19 cellular contexts compared by ENCODE assay signal in the genomic region with DNA sequence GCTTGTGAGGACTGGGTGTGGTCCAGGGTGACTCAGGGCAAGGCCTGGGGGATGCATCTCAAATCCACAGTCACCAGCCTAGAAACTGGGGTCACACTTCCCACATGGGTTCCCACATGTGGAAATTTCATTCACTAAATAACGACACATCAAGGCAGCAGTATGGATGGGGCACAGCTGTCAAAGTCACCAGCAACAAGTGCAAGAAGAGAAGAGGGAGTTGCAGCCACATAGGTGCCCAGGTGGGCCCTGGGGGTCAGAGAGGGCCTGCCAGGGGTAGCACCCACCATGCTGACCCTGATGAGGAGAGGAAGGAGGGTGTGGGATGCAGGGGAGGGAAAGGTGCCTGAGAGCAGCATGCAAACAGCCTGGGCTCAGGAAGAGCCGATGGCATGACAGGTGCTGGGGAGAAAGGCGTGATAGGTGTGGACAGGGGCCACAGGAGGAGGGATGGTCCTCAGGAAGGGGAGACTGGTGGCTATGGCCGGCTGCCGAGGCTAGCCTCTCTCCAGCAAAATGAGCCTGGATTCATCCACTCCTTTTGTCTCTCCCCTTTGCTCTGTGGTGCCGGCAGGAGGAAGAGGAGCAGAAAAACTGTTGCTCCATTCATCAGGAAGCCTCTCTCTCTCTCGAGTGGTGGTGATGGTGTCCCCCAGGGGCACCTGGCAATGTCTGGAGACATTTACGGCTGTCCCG. TPM values are rescaled to one million over a fixed set of nuclear protein-coding genes. Genes with fewer than 3 reads are reported as not detected.
DNase-seq lines count a peak whose midpoint lies in the region; ATAC-seq and TF ChIP-seq lines count a peak whose summit lies in the region.
"Had no signal": no experiment of that assay in that cellular context is flagged by ENCODE, and none has a peak within 500 bp of the region (broad histone marks: within the 10 kb centered on the region; RNA-seq: fewer than 3 reads in every experiment).

No MANE protein-coding gene starts in this region.

- H3K4me3 Mint-ChIP-seq in activated naive CD8-positive, alpha-beta T cell = peak overlapping the region; percentile 82
- H3K4me3 Mint-ChIP-seq in activated naive CD8-positive, alpha-beta T cell treated with anti-CD3 and anti-CD28 coated beads for 36 hours = no peak overlapping the region
- H3K4me3 Mint-ChIP-seq in WTC11 (peak overlapping the region; percentile 65), glutamatergic neuron (ENCODE audit: unreplicated experiment) (peak overlapping the region; percentile 69)
- H3K4me3 Mint-ChIP-seq in stimulated activated naive B cell treated with anti-CD40 and anti-IgM and Interleukin-4, amounts not matched to agents 10 μg/mL and 1 μg/mL and 100 μg/mL, for 72 hours = peak overlapping the region; percentile 86 to 92

- DNase-seq in activated naive CD8-positive, alpha-beta T cell treated with anti-CD3 and anti-CD28 coated beads for 36 hours = no peak
- no peak for DNase-seq in WTC11 (ENCODE audit: low spot score)
- no peak for DNase-seq in glutamatergic neuron
- no peak for DNase-seq in stimulated activated naive B cell treated with anti-CD40 and anti-IgM and Interleukin-4, amounts not matched to agents 10 μg/mL and 1 μg/mL and 100 μg/mL, for 72 hours
- no peak for DNase-seq in esophagus squamous epithelium (lab: John Stamatoyannopoulos, UW)
- no peak for DNase-seq in NCI-H524 treated with DMSO at 0.1 percent for 48 hours (lab: John Stamatoyannopoulos, UW)
- DNase-seq in effector memory CD4-positive, alpha-beta T cell = no peak
- DNase-seq: activated CD8-positive, alpha-beta memory T cell treated with anti-CD3 and anti-CD28 coated beads, Interleukin-2, amount 50 U/mL, for 4 hours; central memory CD4-positive, alpha-beta T cell; kidney glomerular epithelial cell; NCI-H1436; NCI-H2171 treated with DMSO at 0.1 percent for 48 hours; Peyer's patch; stimulated activated CD4-positive, alpha-beta T cell treated with anti-CD3 and anti-CD28 coated beads, Interleukin-2, amount 100 ng/mL, for 24 hours had no signal

- peaks cover 4 to 21% (median 13%) of the 10 kb centered on the region in 3 donors for H3K4me1 ChIP-seq in esophagus squamous epithelium
- peaks cover 8% of the 10 kb centered on the region for H3K4me1 ChIP-seq in effector memory CD4-positive, alpha-beta T cell (ENCODE audit: control insufficient read depth, insufficient read depth, low read length, poor library complexity, severe bottlenecking)

- 70% methylated on average over 5 of the region's 9 CpGs for WGBS in esophagus squamous epithelium, 2 donors

- peaks cover 0 to 21% (median 0%) of the 10 kb centered on the region in 4 donors for H3K27me3 ChIP-seq in esophagus squamous epithelium
- peaks cover 3% of the 10 kb centered on the region for H3K27me3 ChIP-seq in effector memory CD4-positive, alpha-beta T cell (replicated peaks; ENCODE audit: control insufficient read depth, insufficient read depth, low read length, poor library complexity, severe bottlenecking)
- H3K27me3 ChIP-seq: Peyer's patch had no signal

- peaks cover 1% of the 10 kb centered on the region for H3K27me3 Mint-ChIP-seq in activated naive CD8-positive, alpha-beta T cell
- H3K27me3 Mint-ChIP-seq in activated naive CD8-positive, alpha-beta T cell treated with anti-CD3 and anti-CD28 coated beads for 36 hours = peaks cover 18% of the 10 kb centered on the region
- H3K27me3 Mint-ChIP-seq in WTC11 (ENCODE audit: low read depth) = peaks cover 50% of the 10 kb centered on the region
- peaks cover 10% of the 10 kb centered on the region for H3K27me3 Mint-ChIP-seq in glutamatergic neuron (ENCODE audit: unreplicated experiment)
- peaks cover 6 to 11% of the 10 kb centered on the region in 2 donors for H3K27me3 Mint-ChIP-seq in stimulated activated naive B cell treated with anti-CD40 and anti-IgM and Interleukin-4, amounts not matched to agents 10 μg/mL and 1 μg/mL and 100 μg/mL, for 72 hours

- POLR2A ChIA-PET in WTC11 (lab: Charles Lee) = interaction anchor here (0.9 kb wide), 1 partner anchor 54 kb away, joined by 3 read pairs; no protein-coding TSS in a partner anchor

- no peak overlapping the region for H3K4me3 ChIP-seq in esophagus squamous epithelium
- no peak overlapping the region for H3K4me3 ChIP-seq in effector memory CD4-positive, alpha-beta T cell (ENCODE audit: insufficient read depth, low read depth, low read length, poor library complexity, severe bottlenecking)
- H3K4me3 ChIP-seq: hepatocyte, suprapubic skin had no signal

- TF ChIP-seq POLR2A in esophagus squamous epithelium (IDR thresholded peaks at IDR 0.05) = no peak

- no peak for ATAC-seq in WTC11
- ATAC-seq in stimulated activated naive B cell treated with anti-CD40 and anti-IgM and Interleukin-4, amounts not matched to agents 10 μg/mL and 1 μg/mL and 100 μg/mL, for 72 hours (replicated peaks) = no peak
- ATAC-seq: SK-N-SH treated with all-trans-retinoic acid at 6 μM for 48 hours had no signal

- H3K9me3 Mint-ChIP-seq in activated naive CD8-positive, alpha-beta T cell (ENCODE audit: low read depth) = no peaks in the 10 kb centered on the region
- H3K9me3 Mint-ChIP-seq in activated naive CD8-positive, alpha-beta T cell treated with anti-CD3 and anti-CD28 coated beads for 36 hours = no peaks in the 10 kb centered on the region
- no peaks in the 10 kb centered on the region for H3K9me3 Mint-ChIP-seq in WTC11
- H3K9me3 Mint-ChIP-seq in glutamatergic neuron (ENCODE audit: unreplicated experiment) = peaks cover 1% of the 10 kb centered on the region
- no peaks in the 10 kb centered on the region for H3K9me3 Mint-ChIP-seq in stimulated activated naive B cell treated with anti-CD40 and anti-IgM and Interleukin-4, amounts not matched to agents 10 μg/mL and 1 μg/mL and 100 μg/mL, for 72 hours

- no peak overlapping the region for H3K27ac ChIP-seq in esophagus squamous epithelium
- no peak overlapping the region for H3K27ac ChIP-seq in effector memory CD4-positive, alpha-beta T cell (ENCODE audit: insufficient read depth, low read length, poor library complexity, severe bottlenecking)
- H3K27ac ChIP-seq: hepatocyte, Peyer's patch, suprapubic skin, VCaP had no signal

- H3K9me3 ChIP-seq in esophagus squamous epithelium = no peaks in the 10 kb centered on the region
- H3K9me3 ChIP-seq in effector memory CD4-positive, alpha-beta T cell (ENCODE audit: control insufficient read depth, low read length) = no peaks in the 10 kb centered on the region
- H3K9me3 ChIP-seq: Peyer's patch, suprapubic skin had no signal

- H3K36me3 Mint-ChIP-seq in activated naive CD8-positive, alpha-beta T cell = no peaks in the 10 kb centered on the region
- H3K36me3 Mint-ChIP-seq in activated naive CD8-positive, alpha-beta T cell treated with anti-CD3 and anti-CD28 coated beads for 36 hours = no peaks in the 10 kb centered on the region
- H3K36me3 Mint-ChIP-seq in WTC11 (no peaks in the 10 kb centered on the region), glutamatergic neuron (ENCODE audit: unreplicated experiment) (no peaks in the 10 kb centered on the region)
- H3K36me3 Mint-ChIP-seq in stimulated activated naive B cell treated with anti-CD40 and anti-IgM and Interleukin-4, amounts not matched to agents 10 μg/mL and 1 μg/mL and 100 μg/mL, for 72 hours = no peaks in the 10 kb centered on the region

- CTCF ChIA-PET in WTC11 (lab: Charles Lee) = no interaction called here

- no peak for TF ChIP-seq CTCF in WTC11 (IDR thresholded peaks at IDR 0.05)
- no peak for TF ChIP-seq CTCF in glutamatergic neuron (IDR thresholded peaks at IDR 0.05; ENCODE audit: partially characterized antibody, unreplicated experiment)
- no peak for TF ChIP-seq CTCF in esophagus squamous epithelium (IDR thresholded peaks at IDR 0.05)

- no peak overlapping the region for H3K27ac Mint-ChIP-seq in activated naive CD8-positive, alpha-beta T cell
- no peak overlapping the region for H3K27ac Mint-ChIP-seq in activated naive CD8-positive, alpha-beta T cell treated with anti-CD3 and anti-CD28 coated beads for 36 hours
- H3K27ac Mint-ChIP-seq in WTC11 (no peak overlapping the region), glutamatergic neuron (ENCODE audit: unreplicated experiment) (no peak overlapping the region)
- no peak overlapping the region for H3K27ac Mint-ChIP-seq in stimulated activated naive B cell treated with anti-CD40 and anti-IgM and Interleukin-4, amounts not matched to agents 10 μg/mL and 1 μg/mL and 100 μg/mL, for 72 hours

- no peaks in the 10 kb centered on the region for H3K36me3 ChIP-seq in esophagus squamous epithelium
- H3K36me3 ChIP-seq in effector memory CD4-positive, alpha-beta T cell (ENCODE audit: control insufficient read depth, insufficient read depth, low read length) = no peaks in the 10 kb centered on the region
- H3K36me3 ChIP-seq: Peyer's patch, suprapubic skin had no signal

- H3K4me1 Mint-ChIP-seq in activated naive CD8-positive, alpha-beta T cell (ENCODE audit: low read depth) = peaks cover 15% of the 10 kb centered on the region
- peaks cover 1% of the 10 kb centered on the region for H3K4me1 Mint-ChIP-seq in activated naive CD8-positive, alpha-beta T cell treated with anti-CD3 and anti-CD28 coated beads for 36 hours
- peaks cover 6% of the 10 kb centered on the region; the same call in 1 of the 2 replicates for H3K4me1 Mint-ChIP-seq in WTC11
- no peaks in the 10 kb centered on the region for H3K4me1 Mint-ChIP-seq in glutamatergic neuron (ENCODE audit: low read depth, unreplicated experiment)
- peaks cover 8 to 10% of the 10 kb centered on the region in 2 donors for H3K4me1 Mint-ChIP-seq in stimulated activated naive B cell treated with anti-CD40 and anti-IgM and Interleukin-4, amounts not matched to agents 10 μg/mL and 1 μg/mL and 100 μg/mL, for 72 hours

- intact Hi-C loops in esophagus squamous epithelium (cut with DNase I) = no loop called here

TF ChIP-seq in WTC11, 78 proteins besides CTCF, POLR2A, EP300 and RAD21 (continues in another document):
- no peak for TF ChIP-seq RORB (CRISPR knock-in tag; IDR thresholded peaks at IDR 0.05)
- TF ChIP-seq, protein P1, sequence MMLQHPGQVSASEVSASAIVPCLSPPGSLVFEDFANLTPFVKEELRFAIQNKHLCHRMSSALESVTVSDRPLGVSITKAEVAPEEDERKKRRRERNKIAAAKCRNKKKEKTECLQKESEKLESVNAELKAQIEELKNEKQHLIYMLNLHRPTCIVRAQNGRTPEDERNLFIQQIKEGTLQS (CRISPR knock-in tag; conservative IDR thresholded peaks at IDR 0.05) = no peak

RNA-seq across cellular contexts. Expression of gene DGCR6L, which starts 22.3 kb away (rescaled TPM):
- 10 to 100 TPM; 35.1 to 38.2 TPM for total RNA-seq in activated naive CD8-positive, alpha-beta T cell treated with anti-CD3 and anti-CD28 coated beads for 36 hours
- total RNA-seq in WTC11 (2021) = 61.9 to 68.5 TPM (median 63.6 TPM) in 3 replicates
- total RNA-seq in glutamatergic neuron (ENCODE audit: unreplicated experiment) = 24.1 TPM
- total RNA-seq in esophagus squamous epithelium = 10 to 100 TPM; 35.7 to 56.2 (median 49.2) TPM

RNA-seq across cellular contexts. Expression of gene RTN4R, which starts 29.4 kb away (rescaled TPM):
- 1 to 10 TPM; 3.2 to 3.5 TPM for total RNA-seq in activated naive CD8-positive, alpha-beta T cell treated with anti-CD3 and anti-CD28 coated beads for 36 hours
- total RNA-seq in WTC11 (2021) (23.0 to 27.0 TPM (median 25.0 TPM) in 3 replicates), glutamatergic neuron (ENCODE audit: unreplicated experiment) (38.3 TPM), esophagus squamous epithelium (1 to 10 TPM in 3 of 4 donors, under 1 TPM in 1; 0.97 to 3.9 (median 2.5) TPM)
